In genomic region chr9:93668261-93668871, GRCh38 we compare ENCODE assay signal across 12 cellular contexts.
DNase-seq lines count a peak whose midpoint lies in the region; ATAC-seq and TF ChIP-seq lines count a peak whose summit lies in the region.
"Had no signal": no experiment of that assay in that cellular context is flagged by ENCODE, and none has a peak within 500 bp of the region (broad histone marks: within the 10 kb centered on the region; RNA-seq: fewer than 3 reads in every experiment).

No MANE protein-coding gene starts in this region.

- H3K4me3 Mint-ChIP-seq in endodermal cell (no peak overlapping the region), neural progenitor cell (no peak overlapping the region)

- H3K4me3 ChIP-seq in heart right ventricle (no peak overlapping the region), endodermal cell (ENCODE audit: low read length) (no peak overlapping the region), neural progenitor cell (no peak overlapping the region), upper lobe of right lung (no peak overlapping the region), smooth muscle cell (no peak overlapping the region)

- no peak overlapping the region for H2AFZ ChIP-seq in neural progenitor cell (replicated peaks)
- H2AFZ ChIP-seq in smooth muscle cell (ENCODE audit: low read depth) = no peak overlapping the region

- DNase-seq in Right ventricle myocardium superior (peak; percentile 30), heart right ventricle (no peak), endodermal cell (peak; percentile 48), neural progenitor cell (ENCODE audit: low spot score) (peak; percentile 53), upper lobe of right lung (peak; percentile 50), NAMALWA (ENCODE audit: low spot score) (no peak), NCI-H2171 treated with DMSO at 0.1 percent for 48 hours (lab: John Stamatoyannopoulos, UW) (no peak), smooth muscle cell (lab: John Stamatoyannopoulos, UW; ENCODE audit: unreplicated experiment) (no peak)
- DNase-seq: anterior cingulate cortex, Calu3, GF-D8, NCI-H187 had no signal

- H3K4me1 ChIP-seq in heart right ventricle (peaks cover 0 to 6% (median 0%) of the 10 kb centered on the region in 9 donors), endodermal cell (ENCODE audit: control insufficient read depth, insufficient read depth, low read length) (no peaks in the 10 kb centered on the region), neural progenitor cell (peaks cover 11% of the 10 kb centered on the region), upper lobe of right lung (no peaks in the 10 kb centered on the region), smooth muscle cell (ENCODE audit: low read depth) (no peaks in the 10 kb centered on the region)

- no peak for TF ChIP-seq CTCF in heart right ventricle (IDR thresholded peaks at IDR 0.05)
- no peak for TF ChIP-seq CTCF in endodermal cell (conservative IDR thresholded peaks at IDR 0.05)
- no peak for TF ChIP-seq CTCF in neural progenitor cell (IDR thresholded peaks at IDR 0.05)
- no peak for TF ChIP-seq CTCF in upper lobe of right lung (IDR thresholded peaks at IDR 0.05)
- TF ChIP-seq CTCF in smooth muscle cell (IDR thresholded peaks at IDR 0.05; ENCODE audit: borderline replicate concordance, insufficient read depth, poor library complexity, severe bottlenecking) = no peak

- H3K27ac ChIP-seq in heart right ventricle (no peak overlapping the region), endodermal cell (ENCODE audit: low read depth, low read length) (peak overlapping the region; percentile 38), neural progenitor cell (no peak overlapping the region), upper lobe of right lung (no peak overlapping the region), smooth muscle cell (ENCODE audit: low read depth) (no peak overlapping the region)

- H3K9ac ChIP-seq in endodermal cell (ENCODE audit: extremely low read depth, low read length, poor library complexity, severe bottlenecking) (no peak overlapping the region), neural progenitor cell (no peak overlapping the region), smooth muscle cell (ENCODE audit: low read depth) (no peak overlapping the region)

- H3K9me3 ChIP-seq in heart right ventricle (no peaks in the 10 kb centered on the region), endodermal cell (ENCODE audit: control insufficient read depth, low read length) (no peaks in the 10 kb centered on the region), neural progenitor cell (ENCODE audit: low read depth) (no peaks in the 10 kb centered on the region), upper lobe of right lung (no peaks in the 10 kb centered on the region), smooth muscle cell (replicated peaks; ENCODE audit: low read depth) (no peaks in the 10 kb centered on the region)

- H3K4me1 Mint-ChIP-seq in endodermal cell (peaks cover 3% of the 10 kb centered on the region), neural progenitor cell (peaks cover 12% of the 10 kb centered on the region)

- H3K27ac Mint-ChIP-seq in endodermal cell = no peak overlapping the region
- no peak overlapping the region for H3K27ac Mint-ChIP-seq in neural progenitor cell

- H3K9me3 Mint-ChIP-seq in endodermal cell (no peaks in the 10 kb centered on the region), neural progenitor cell (no peaks in the 10 kb centered on the region)

- intact Hi-C loops in Right ventricle myocardium superior (cut with DNase I) = no loop called here
- intact Hi-C loops in heart right ventricle (cut with DNase I) = no loop called here
- intact Hi-C loops in upper lobe of right lung (cut with DNase I) = no loop called here

- H3K36me3 Mint-ChIP-seq in endodermal cell (ENCODE audit: low read depth) (peaks cover 13% of the 10 kb centered on the region), neural progenitor cell (peaks cover 2% of the 10 kb centered on the region)

- H3K4me2 ChIP-seq in neural progenitor cell (no peak overlapping the region), smooth muscle cell (no peak overlapping the region)

- H3F3A ChIP-seq in neural progenitor cell (ENCODE audit: low read depth) (no peaks in the 10 kb centered on the region), smooth muscle cell (ENCODE audit: low read depth) (no peaks in the 10 kb centered on the region)

- H3K36me3 ChIP-seq in heart right ventricle (peaks cover 0 to 55% (median 0%) of the 10 kb centered on the region in 9 donors), endodermal cell (ENCODE audit: control insufficient read depth, insufficient read depth, low read length) (peaks cover 7% of the 10 kb centered on the region), neural progenitor cell (no peaks in the 10 kb centered on the region), upper lobe of right lung (peaks cover 30% of the 10 kb centered on the region), smooth muscle cell (ENCODE audit: low read depth) (no peaks in the 10 kb centered on the region)

- H3K27me3 ChIP-seq in heart right ventricle = no peaks in the 10 kb centered on the region
- no peaks in the 10 kb centered on the region for H3K27me3 ChIP-seq in endodermal cell (ENCODE audit: control insufficient read depth, insufficient read depth, low read length, poor library complexity, severe bottlenecking)
- no peaks in the 10 kb centered on the region for H3K27me3 ChIP-seq in neural progenitor cell
- H3K27me3 ChIP-seq in upper lobe of right lung = no peaks in the 10 kb centered on the region
- H3K27me3 ChIP-seq in smooth muscle cell (ENCODE audit: low read depth) = no peaks in the 10 kb centered on the region

- H3K79me2 ChIP-seq in neural progenitor cell (ENCODE audit: low read depth) (no peaks in the 10 kb centered on the region), smooth muscle cell (ENCODE audit: low read depth) (no peaks in the 10 kb centered on the region)

- ATAC-seq in Right ventricle myocardium superior (ENCODE audit: poor library complexity) (no peak), heart right ventricle (no peak), upper lobe of right lung (no peak)

- 76 to 79% methylated on average over 12 of the region's 12 CpGs for WGBS in heart right ventricle, 2 donors
- WGBS in endodermal cell (ENCODE audit: insufficient coverage in 1 of 2, insufficient read length in 1 of 2), 2 experiments = 85 to 88% methylated on average over 10 to 12 of the region's 12 CpGs
- WGBS in smooth muscle cell (ENCODE audit: low lambda C conversion rate) = 89% methylated on average over 10 of the region's 12 CpGs

- H4K20me1 ChIP-seq in neural progenitor cell (ENCODE audit: low read depth) (no peaks in the 10 kb centered on the region), smooth muscle cell (ENCODE audit: low read depth) (peaks cover 27% of the 10 kb centered on the region)

- H3K27me3 Mint-ChIP-seq in endodermal cell (ENCODE audit: insufficient read depth) = no peaks in the 10 kb centered on the region
- peaks cover 4% of the 10 kb centered on the region for H3K27me3 Mint-ChIP-seq in neural progenitor cell (ENCODE audit: insufficient read depth, low read depth)

Comparison
In these comparisons a context has a peak if more than half of its experiments do, and no peak if none do; other contexts are left out.
1. DNase-seq: peak in Right ventricle myocardium superior (single experiment), endodermal cell (single experiment), neural progenitor cell (single experiment) and upper lobe of right lung (single experiment); none in heart right ventricle (0 of 2), NAMALWA (single experiment), NCI-H2171 treated with DMSO at 0.1 percent for 48 hours (single experiment) and smooth muscle cell (single experiment).